In genomic region chr1:30976143-30976542, GRCh38 we compare ENCODE assay signal across 10 cellular contexts.
DNase-seq lines count a peak whose midpoint lies in the region; ATAC-seq, FAIRE-seq and TF ChIP-seq lines count a peak whose summit lies in the region.
"Had no signal": no experiment of that assay in that cellular context is flagged by ENCODE, and none has a peak within 500 bp of the region (broad histone marks: within the 10 kb centered on the region; RNA-seq: fewer than 3 reads in every experiment).

No MANE protein-coding gene starts in this region.

- H3K27ac ChIP-seq in GM12878 (ENCODE audit: control insufficient read depth, insufficient read depth) (no peak overlapping the region), upper lobe of left lung (peak overlapping the region; percentile 6 to 23 (median 10))

- POLR2A ChIA-PET in GM12878 (lab: Charles Lee), result interaction anchor here (0.6 to 1.1 kb wide), 3 partner anchors 12 to 344 kb away, joined by 3 to 4 read pairs (median 4); no protein-coding TSS in a partner anchor

- H3K4me3 Mint-ChIP-seq in activated naive CD4-positive, alpha-beta T cell treated with anti-CD3 and anti-CD28 coated beads, Interleukin-2, amount 50 U/mL, for 24 hours, result no peak overlapping the region

- H3K9me3 Mint-ChIP-seq in activated naive CD4-positive, alpha-beta T cell treated with anti-CD3 and anti-CD28 coated beads, Interleukin-2, amount 50 U/mL, for 24 hours, result no peaks in the 10 kb centered on the region

- no peak for TF ChIP-seq EP300 in GM12878 (IDR thresholded peaks at IDR 0.05; ENCODE audit: borderline replicate concordance in 1 of 2, control insufficient read depth in 1 of 2, low read depth in 2 of 2, low read length in 2 of 2)
- no peak for TF ChIP-seq EP300 in upper lobe of left lung (IDR thresholded peaks at IDR 0.05)

- TF ChIP-seq POLR2A in GM12878 (IDR thresholded peaks at IDR 0.05; ENCODE audit: low read depth, low read length) (no peak), upper lobe of left lung (IDR thresholded peaks at IDR 0.05) (no peak)

- H3K79me2 ChIP-seq in GM12878 (ENCODE audit: control insufficient read depth, insufficient read depth, low read length), result peaks cover 8% of the 10 kb centered on the region

- TF ChIP-seq CTCF in GM12878 (IDR thresholded peaks at IDR 0.05 in 2 of 3, conservative IDR thresholded peaks at IDR 0.05 in 1 of 3; ENCODE audit: control insufficient read depth in 2 of 3, extremely low read depth in 1 of 3, insufficient read depth in 1 of 3, low read depth in 3 of 3, low read length in 3 of 3), result no peak
- no peak for TF ChIP-seq CTCF in upper lobe of left lung (IDR thresholded peaks at IDR 0.05)

- no peak overlapping the region for H3K4me3 ChIP-seq in GM12878
- no peak overlapping the region for H3K4me3 ChIP-seq in upper lobe of left lung

- intact Hi-C loops in GM12878 (cut with micrococcal nuclease; ENCODE audit: unreplicated experiment), result no loop called here

- H3K9me3 ChIP-seq in GM12878 (replicated peaks; ENCODE audit: control insufficient read depth, insufficient read depth, low read length), result no peaks in the 10 kb centered on the region
- H3K9me3 ChIP-seq in upper lobe of left lung, result no peaks in the 10 kb centered on the region

- CTCF ChIA-PET in GM12878 (lab: Yijun Ruan, JAX), result interaction anchor here (0.6 to 1.2 kb wide), 9 partner anchors 12 to 765 kb away, joined by 3 to 5 read pairs (median 3); no protein-coding TSS in a partner anchor

- DNase-seq in activated naive CD4-positive, alpha-beta T cell (lab: John Stamatoyannopoulos, UW), result no peak
- DNase-seq in GM12878 (ENCODE audit: low read depth, low spot score) (no peak), left lobe of liver (ENCODE audit: low spot score) (no peak), upper lobe of left lung (no peak), NCI-H1105 treated with DMSO at 0.1 percent for 48 hours (lab: John Stamatoyannopoulos, UW) (no peak), SIG-M5 treated with dmso at 0.1 percent for 504 hours (lab: John Stamatoyannopoulos, UW; ENCODE audit: unreplicated experiment) (no peak)
- DNase-seq: DMS153 had no signal

- H3K36me3 Mint-ChIP-seq in activated naive CD4-positive, alpha-beta T cell treated with anti-CD3 and anti-CD28 coated beads, Interleukin-2, amount 50 U/mL, for 24 hours, result peaks cover 18% of the 10 kb centered on the region

- no peaks in the 10 kb centered on the region for H3K4me1 ChIP-seq in GM12878 (ENCODE audit: control insufficient read depth, insufficient read depth, low read length)
- H3K4me1 ChIP-seq in upper lobe of left lung, result peaks cover 10 to 19% (median 16%) of the 10 kb centered on the region in 4 donors

- TSS peak; percentile 3 for BruUV-seq in GM12878 (replicated peaks; lab: Mats Ljungman, UMichigan)

- no peak overlapping the region for H2AFZ ChIP-seq in GM12878 (ENCODE audit: control insufficient read depth, low read depth, low read length)

- RAD21 ChIA-PET in GM12878 (lab: Charles Lee; ENCODE audit: unreplicated experiment), result interaction anchor here (0.7 to 1.0 kb wide), 3 partner anchors 10 to 96 kb away, joined by 3 to 4 read pairs (median 3); no protein-coding TSS in a partner anchor

- no peak overlapping the region for H3K9ac ChIP-seq in GM12878 (ENCODE audit: control insufficient read depth, insufficient read depth, low read length)

- ATAC-seq in GM12878 (peak; percentile 36), left lobe of liver (peak; percentile 32), upper lobe of left lung (ENCODE audit: low FRiP score in 2 of 2) (peak in 1 of 2 donors; percentile 51), GM19023 (IDR thresholded peaks at IDR 0.05; ENCODE audit: unreplicated experiment) (no peak)

- H3K27ac Mint-ChIP-seq in activated naive CD4-positive, alpha-beta T cell treated with anti-CD3 and anti-CD28 coated beads, Interleukin-2, amount 50 U/mL, for 24 hours, result peak overlapping the region; percentile 82

- in situ Hi-C loops in GM12878 (cut with MboI), result no loop called here

- H3K36me3 ChIP-seq in GM12878 (ENCODE audit: control insufficient read depth in 2 of 2, insufficient read depth in 2 of 2, low read length in 1 of 2) (peaks cover 4 to 22% of the 10 kb centered on the region in 2 experiments), upper lobe of left lung (peaks cover 7 to 59% (median 28%) of the 10 kb centered on the region in 4 donors)

- SMC1A ChIA-PET in GM12878 (lab: Charles Lee; ENCODE audit: uncharacterized antibody, unreplicated experiment), result interaction anchor here (0.6 to 1.5 kb wide), 9 partner anchors 12 to 1970 kb away, joined by 3 to 4 read pairs (median 3); no protein-coding TSS in a partner anchor

- no peaks in the 10 kb centered on the region for H3K27me3 ChIP-seq in GM12878 (replicated peaks in 1 of 2; ENCODE audit: control insufficient read depth in 2 of 2, insufficient read depth in 2 of 2, low read length in 1 of 2)
- H3K27me3 ChIP-seq in upper lobe of left lung, result no peaks in the 10 kb centered on the region

- no peaks in the 10 kb centered on the region for H4K20me1 ChIP-seq in GM12878 (ENCODE audit: control insufficient read depth, insufficient read depth)

- peaks cover 59% of the 10 kb centered on the region for H3K4me1 Mint-ChIP-seq in activated naive CD4-positive, alpha-beta T cell treated with anti-CD3 and anti-CD28 coated beads, Interleukin-2, amount 50 U/mL, for 24 hours

- H3K27me3 Mint-ChIP-seq in activated naive CD4-positive, alpha-beta T cell treated with anti-CD3 and anti-CD28 coated beads, Interleukin-2, amount 50 U/mL, for 24 hours, result no peaks in the 10 kb centered on the region

- H3K4me2 ChIP-seq in GM12878 (ENCODE audit: control insufficient read depth, insufficient read depth), result no peak overlapping the region

- TF ChIP-seq RAD21 in GM12878 (IDR thresholded peaks at IDR 0.05; ENCODE audit: insufficient read depth, low read depth, low read length), result no peak

- 40% methylated on average over 2 of the region's 2 CpGs for WGBS in GM12878 (ENCODE audit: insufficient coverage, insufficient replicate concordance, low lambda C conversion rate, missing lambda C conversion rate)
- 21 to 22% methylated on average over 2 of the region's 2 CpGs for WGBS in upper lobe of left lung, 2 donors

- peak; percentile 31 for FAIRE-seq in GM12878 (lab: Jason Lieb, UNC)
- FAIRE-seq: keratinocyte had no signal

TF ChIP-seq in GM12878, 131 proteins besides CTCF, POLR2A, EP300 and RAD21:
- TF ChIP-seq MEF2B (IDR thresholded peaks at IDR 0.05; ENCODE audit: partially characterized antibody, poor library complexity, severe bottlenecking), result no peak
- TF ChIP-seq ATF7 (IDR thresholded peaks at IDR 0.05; ENCODE audit: low read depth), result peak; percentile 23; the same call in 1 of the 2 replicates
